In genomic region chr11:117584056-117584830, GRCh38 we compare ENCODE assay signal across 1 cellular context.
TF ChIP-seq lines count a peak whose summit lies in the region.

No MANE protein-coding gene starts in this region.

TF ChIP-seq in SK-N-SH, 30 proteins besides CTCF, POLR2A, EP300 and RAD21 (continued from another document):
- TF ChIP-seq PBX3 (IDR thresholded peaks at IDR 0.05) (no peak), MXI1 (IDR thresholded peaks at IDR 0.05; ENCODE audit: low read depth, low read length) (no peak)
